ENCODE assay signal across 8 cellular contexts in genomic region chr12:92899388-92900001, GRCh38. TPM values are rescaled to one million over a fixed set of nuclear protein-coding genes. Genes with fewer than 3 reads are reported as not detected.
A peak's percentile ranks its signal among the peaks of the same experiment; 100 is the strongest.
DNase-seq lines count a peak whose midpoint lies in the region; ATAC-seq lines count a peak whose summit lies in the region.

No MANE protein-coding gene starts in this region.

- H3K79me2 ChIP-seq in trophoblast cell (ENCODE audit: control insufficient read depth, insufficient read depth, low read length, poor library complexity) = no peaks in the 10 kb centered on the region

- no peak overlapping the region for H2AK5ac ChIP-seq in trophoblast cell (ENCODE audit: low read length)

- H3K18ac ChIP-seq in trophoblast cell (ENCODE audit: low read length) = no peak overlapping the region

- no peaks in the 10 kb centered on the region; the same call in none of the 2 replicates for H3K36me3 ChIP-seq in SK-N-MC (ENCODE audit: insufficient read depth, low read length)
- H3K36me3 ChIP-seq in trophoblast cell (ENCODE audit: control insufficient read depth in 1 of 2, insufficient read depth in 2 of 2, low read length in 2 of 2) = no peaks in the 10 kb centered on the region

- no peak overlapping the region for H3K23ac ChIP-seq in trophoblast cell (ENCODE audit: low read length)

- in situ Hi-C loops in G401 (cut with HindIII; ENCODE audit: low sequenced_read_pairs) = no loop called here

- H3K4ac ChIP-seq in trophoblast cell (ENCODE audit: low read depth, low read length) = no peak overlapping the region

- no peak overlapping the region for H4K12ac ChIP-seq in trophoblast cell (ENCODE audit: low read depth, low read length)

- H4K8ac ChIP-seq in trophoblast cell (ENCODE audit: low read depth, low read length) = no peak overlapping the region

- no peak overlapping the region for H2BK120ac ChIP-seq in trophoblast cell (ENCODE audit: insufficient read depth, low read length, poor library complexity)

- WGBS in trophoblast cell (ENCODE audit: extremely low coverage, insufficient coverage, insufficient read length) = no CpG with 5 or more reads among the region's 3 CpGs

- no peaks in the 10 kb centered on the region for H3K79me1 ChIP-seq in trophoblast cell (ENCODE audit: low read length)

- H3K4me3 ChIP-seq in SK-N-MC (peak overlapping the region; percentile 31), trophoblast cell (ENCODE audit: low read depth, low read length) (no peak overlapping the region)

- no peak overlapping the region for H2BK12ac ChIP-seq in trophoblast cell (ENCODE audit: low read length)

- no peak overlapping the region for H4K91ac ChIP-seq in trophoblast cell (ENCODE audit: low read depth, low read length)

- H3K27ac ChIP-seq in SK-N-MC (peak overlapping the region; percentile 80), trophoblast cell (ENCODE audit: low read depth, low read length) (peak overlapping the region; percentile 69)

- peaks cover 0 to 6% of the 10 kb centered on the region in 2 experiments for H3K4me1 ChIP-seq in trophoblast cell (ENCODE audit: control insufficient read depth in 1 of 2, insufficient read depth in 2 of 2, low read length in 2 of 2)

- no peak overlapping the region for H2AFZ ChIP-seq in trophoblast cell (ENCODE audit: insufficient read depth, low read length, poor library complexity)

- no peak overlapping the region for H3K9ac ChIP-seq in SK-N-MC (ENCODE audit: insufficient read length)
- H3K9ac ChIP-seq in trophoblast cell (ENCODE audit: low read length) = no peak overlapping the region

- H3K14ac ChIP-seq in trophoblast cell (ENCODE audit: low read length) = no peak overlapping the region

- no peak overlapping the region for H3K4me2 ChIP-seq in trophoblast cell (ENCODE audit: low read length)

- no peaks in the 10 kb centered on the region for H3K27me3 ChIP-seq in trophoblast cell (ENCODE audit: insufficient read depth, low read length)

- DNase-seq in G401 (ENCODE audit: low spot score) (peak; percentile 57), SK-N-MC (ENCODE audit: low read depth, low spot score) (peak; percentile 20), globus pallidus (ENCODE audit: low spot score) (peak; percentile 41), trophoblast cell (peak; percentile 74 to 91), NOMO-1 (lab: John Stamatoyannopoulos, UW; ENCODE audit: unreplicated experiment in 2 of 2) (no peak)

- H3K9me3 ChIP-seq in SK-N-MC (ENCODE audit: low read depth, low read length) (no peaks in the 10 kb centered on the region), trophoblast cell (ENCODE audit: insufficient read depth, low read depth, low read length) (no peaks in the 10 kb centered on the region)

- ATAC-seq in GM21737 (IDR thresholded peaks at IDR 0.05; ENCODE audit: unreplicated experiment) (no peak), HG03457 (IDR thresholded peaks at IDR 0.05; ENCODE audit: unreplicated experiment) (no peak), GM18873 (IDR thresholded peaks at IDR 0.05; ENCODE audit: low FRiP score, unreplicated experiment) (no peak)

- H2BK5ac ChIP-seq in trophoblast cell (ENCODE audit: low read depth, low read length, poor library complexity) = no peak overlapping the region

RNA-seq across cellular contexts. Expression of gene EEA1, which starts 29.6 kb away (rescaled TPM):
- total RNA-seq in G401 (2014; rRNA removed; shearing (Covaris generic)) = 7.6 and 10.0 TPM in 2 replicates
- polyA plus RNA-seq in trophoblast cell (2013) = 24.8 and 27.6 TPM in 2 replicates

Comparison
In these comparisons a context has a peak if more than half of its experiments do, and no peak if none do; other contexts are left out.
1. DNase-seq: peak in G401 (single experiment), SK-N-MC (single experiment), globus pallidus (single experiment) and trophoblast cell (2 of 2); none in NOMO-1 (0 of 2).